ENCODE assay signal across 29 cellular contexts in the genomic region with DNA sequence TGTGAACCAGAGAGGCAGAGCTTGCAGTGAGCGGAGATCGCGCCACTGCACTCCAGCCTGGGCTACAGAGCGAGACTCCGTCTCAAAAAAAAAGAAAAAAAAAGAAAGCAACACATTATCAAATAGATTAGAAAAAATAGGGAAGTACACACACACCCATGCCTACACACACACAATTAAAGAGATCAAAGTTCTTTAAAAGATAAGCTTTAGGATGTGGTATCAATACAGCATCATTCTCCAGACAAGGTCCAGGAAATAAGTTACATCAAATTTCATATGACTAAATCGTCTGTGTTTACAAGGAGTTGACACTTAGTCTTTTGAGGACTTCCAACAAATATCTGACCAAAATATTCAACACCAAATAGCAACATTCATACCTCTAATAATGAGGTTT.
"Had no signal": no experiment of that assay in that cellular context is flagged by ENCODE, and none has a peak within 500 bp of the region (broad histone marks: within the 10 kb centered on the region; RNA-seq: fewer than 3 reads in every experiment).

No MANE protein-coding gene starts in this region.

- H3K27ac Mint-ChIP-seq: dendritic cell treated with granulocyte-macrophage colony-stimulating factor and Interleukin-4, amounts not matched to agents 40 ng/mL and 50 ng/mL, for 4 days; effector memory CD8-positive, alpha-beta T cell; endodermal cell; immature natural killer cell; mesothelial cell of epicardium had no signal

- H3K9me3 Mint-ChIP-seq: dendritic cell treated with granulocyte-macrophage colony-stimulating factor and Interleukin-4, amounts not matched to agents 40 ng/mL and 50 ng/mL, for 4 days; effector memory CD8-positive, alpha-beta T cell; immature natural killer cell; mesothelial cell of epicardium had no signal

- H3K36me3 ChIP-seq: colonic mucosa had no signal

- H3K27me3 ChIP-seq: colonic mucosa, esophagus squamous epithelium, gastrocnemius medialis, heart right ventricle, hepatocyte, left lung had no signal

- H3K27ac ChIP-seq: colonic mucosa, epithelial cell of prostate, esophagus squamous epithelium, gastrocnemius medialis, heart right ventricle, hepatocyte, left lung, lower lobe of right lung had no signal

- H3K4me3 ChIP-seq: colonic mucosa, esophagus squamous epithelium, gastrocnemius medialis, heart right ventricle, hepatocyte, left lung, lower lobe of right lung had no signal

- H3K4me1 ChIP-seq: colonic mucosa, esophagus squamous epithelium, gastrocnemius medialis, heart right ventricle, left lung, lower lobe of right lung had no signal

- DNase-seq: colonic mucosa; cortex of kidney; effector CD8-positive, alpha-beta T cell; effector memory CD8-positive, alpha-beta T cell; endodermal cell; erythroblast; esophagus squamous epithelium; foreskin fibroblast; foreskin melanocyte; gastrocnemius medialis; glutamatergic neuron; head of caudate nucleus; heart right ventricle; hypothalamus; immature natural killer cell; islet precursor cell; kidney; kidney glomerular epithelial cell; left lung; left ventricle myocardium superior; lower lobe of right lung; mesenchymal stem cell; naive thymus-derived CD4-positive, alpha-beta T cell had no signal

- H3K4me1 Mint-ChIP-seq: immature natural killer cell had no signal

- H3K4me3 Mint-ChIP-seq: dendritic cell treated with granulocyte-macrophage colony-stimulating factor and Interleukin-4, amounts not matched to agents 40 ng/mL and 50 ng/mL, for 4 days; effector memory CD8-positive, alpha-beta T cell; endodermal cell; immature natural killer cell; mesothelial cell of epicardium; naive thymus-derived CD4-positive, alpha-beta T cell had no signal

- H3K27me3 Mint-ChIP-seq: dendritic cell treated with granulocyte-macrophage colony-stimulating factor and Interleukin-4, amounts not matched to agents 40 ng/mL and 50 ng/mL, for 4 days; effector memory CD8-positive, alpha-beta T cell; naive thymus-derived CD4-positive, alpha-beta T cell had no signal

- ATAC-seq: effector memory CD8-positive, alpha-beta T cell; esophagus mucosa; gastrocnemius medialis; heart right ventricle; left lung; left ventricle myocardium superior; lower lobe of right lung; naive thymus-derived CD4-positive, alpha-beta T cell had no signal

- H3K9me3 ChIP-seq: colonic mucosa, esophagus squamous epithelium, gastrocnemius medialis, heart right ventricle, left lung, lower lobe of right lung had no signal

- FAIRE-seq: endometrium, kidney had no signal
